In the genomic region with DNA sequence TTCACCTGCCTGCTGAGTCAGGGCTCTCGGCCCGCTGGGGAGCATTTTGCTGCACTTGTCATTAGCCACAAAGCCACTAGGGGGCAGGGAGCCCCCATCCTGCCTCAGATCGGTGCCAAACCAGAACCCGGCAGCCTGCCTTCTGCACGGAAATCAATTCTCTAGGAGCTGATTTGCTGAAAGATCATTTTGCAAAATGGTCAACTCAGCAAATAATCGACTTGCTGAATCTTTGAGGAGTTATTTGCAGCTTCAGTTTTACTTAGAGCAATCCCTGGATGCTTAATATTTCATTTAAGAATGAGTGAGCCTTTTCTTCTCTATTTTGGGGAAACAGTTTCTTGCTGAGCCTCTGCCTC, we compare ENCODE assay signal across 8 cellular contexts. TPM values are rescaled to one million over a fixed set of nuclear protein-coding genes. Genes with fewer than 3 reads are reported as not detected.
DNase-seq lines count a peak whose midpoint lies in the region; ATAC-seq, FAIRE-seq and TF ChIP-seq lines count a peak whose summit lies in the region.

No MANE protein-coding gene starts in this region.

- DNase-seq in D341Med (ENCODE audit: low spot score) = peak; percentile 92
- DNase-seq in Kasumi-1 (lab: John Stamatoyannopoulos, UW) = peak; percentile 78 to 80
- DNase-seq in RPMI8226 = peak; percentile 92
- peak; percentile 82 for DNase-seq in activated T-helper 9 cell treated with anti-CD3 and anti-CD28 coated beads, Interleukin-2, amount 50 U/mL, for 16 hours (ENCODE audit: low read depth)
- peak; percentile 55 to 86 for DNase-seq in frontal cortex (ENCODE audit: low spot score in 2 of 2)
- peak; percentile 71 to 76 for DNase-seq in tibial artery

- TF ChIP-seq CTCF in parathyroid adenoma (IDR thresholded peaks at IDR 0.05) (peak; percentile 94), tibial artery (IDR thresholded peaks at IDR 0.05) (peak; percentile 54 to 57)

- intact Hi-C loops in tibial artery (cut with DNase I; ENCODE audit: low total_unique reads) = no loop called here

- H3K9me3 ChIP-seq in parathyroid adenoma (ENCODE audit: control insufficient read depth, low read length) (no peaks in the 10 kb centered on the region), tibial artery (no peaks in the 10 kb centered on the region)

- ATAC-seq in GM21515 (IDR thresholded peaks at IDR 0.05; ENCODE audit: unreplicated experiment) = peak; percentile 60

- H3K79me2 ChIP-seq in parathyroid adenoma = no peaks in the 10 kb centered on the region

- no peak overlapping the region for H3K9ac ChIP-seq in parathyroid adenoma

- no peaks in the 10 kb centered on the region for H3K36me3 ChIP-seq in parathyroid adenoma (ENCODE audit: control insufficient read depth, insufficient read depth, low read length)
- H3K36me3 ChIP-seq in tibial artery = no peaks in the 10 kb centered on the region

- no peak overlapping the region for H3K27ac ChIP-seq in parathyroid adenoma
- no peak overlapping the region for H3K27ac ChIP-seq in tibial artery

- FAIRE-seq in frontal cortex (lab: Jason Lieb, UNC) = no peak

- H2AFZ ChIP-seq in parathyroid adenoma = no peak overlapping the region

- H3K27me3 ChIP-seq in parathyroid adenoma (ENCODE audit: control insufficient read depth, insufficient read depth, low read length) = no peaks in the 10 kb centered on the region
- peaks cover 0 to 33% of the 10 kb centered on the region in 2 donors for H3K27me3 ChIP-seq in tibial artery

- no peak overlapping the region for H3K4me2 ChIP-seq in parathyroid adenoma (ENCODE audit: low read length)

- H3K4me3 ChIP-seq in parathyroid adenoma (ENCODE audit: low read depth, low read length) (no peak overlapping the region), tibial artery (no peak overlapping the region)

- H3K4me1 ChIP-seq in parathyroid adenoma (no peaks in the 10 kb centered on the region), tibial artery (peaks cover 0 to 4% (median 0%) of the 10 kb centered on the region in 4 donors)

RNA-seq across cellular contexts. Expression of gene GIMAP8, which starts 1.7 kb away (rescaled TPM):
- total RNA-seq in frontal cortex = 1.6 TPM
